In the genomic region with DNA sequence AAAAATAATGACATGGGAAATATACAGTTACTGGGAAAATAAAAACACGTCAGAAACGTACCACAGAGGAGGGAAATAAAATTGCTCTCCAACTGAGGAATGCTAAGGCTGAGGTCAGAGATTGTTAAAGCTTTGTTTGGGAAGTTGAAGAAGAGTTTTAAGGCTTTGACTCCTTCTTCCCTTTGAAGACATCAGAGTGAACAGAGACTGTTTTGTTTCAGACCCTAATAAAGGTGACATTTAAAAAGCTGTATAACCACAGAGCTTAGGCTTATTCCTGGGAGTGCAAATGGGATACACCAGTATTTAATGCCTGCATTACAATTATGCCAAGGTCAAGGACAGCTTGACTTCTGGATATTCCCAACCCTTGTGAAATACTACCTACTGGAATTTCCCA, we compare ENCODE assay signal across 9 cellular contexts.
"Had no signal": no experiment of that assay in that cellular context is flagged by ENCODE, and none has a peak within 500 bp of the region (broad histone marks: within the 10 kb centered on the region; RNA-seq: fewer than 3 reads in every experiment).

No MANE protein-coding gene starts in this region.

- H3K27ac ChIP-seq: GM23248, KMS-11 had no signal

- H3K36me3 Mint-ChIP-seq: IgD-negative memory B cell had no signal

- H3K4me2 ChIP-seq: KMS-11 had no signal

- H3K9ac ChIP-seq: GM23248, KMS-11 had no signal

- H3K9me3 Mint-ChIP-seq: H9 had no signal

- H3K4me3 Mint-ChIP-seq: H9, IgD-negative memory B cell had no signal

- H3K4me3 ChIP-seq: GM23248 had no signal

- FAIRE-seq: H54, HTR-8/SVneo had no signal

- H3K4me1 Mint-ChIP-seq: IgD-negative memory B cell had no signal

- H3K27ac Mint-ChIP-seq: H9, IgD-negative memory B cell had no signal

- DNase-seq: GM23248, GOT3, H9, HCEC 1CT, KBM-7 had no signal

- H3K27me3 Mint-ChIP-seq: IgD-negative memory B cell had no signal

- H2AFZ ChIP-seq: GM23248 had no signal
